ENCODE assay signal across 1 cellular context in the genomic region with DNA sequence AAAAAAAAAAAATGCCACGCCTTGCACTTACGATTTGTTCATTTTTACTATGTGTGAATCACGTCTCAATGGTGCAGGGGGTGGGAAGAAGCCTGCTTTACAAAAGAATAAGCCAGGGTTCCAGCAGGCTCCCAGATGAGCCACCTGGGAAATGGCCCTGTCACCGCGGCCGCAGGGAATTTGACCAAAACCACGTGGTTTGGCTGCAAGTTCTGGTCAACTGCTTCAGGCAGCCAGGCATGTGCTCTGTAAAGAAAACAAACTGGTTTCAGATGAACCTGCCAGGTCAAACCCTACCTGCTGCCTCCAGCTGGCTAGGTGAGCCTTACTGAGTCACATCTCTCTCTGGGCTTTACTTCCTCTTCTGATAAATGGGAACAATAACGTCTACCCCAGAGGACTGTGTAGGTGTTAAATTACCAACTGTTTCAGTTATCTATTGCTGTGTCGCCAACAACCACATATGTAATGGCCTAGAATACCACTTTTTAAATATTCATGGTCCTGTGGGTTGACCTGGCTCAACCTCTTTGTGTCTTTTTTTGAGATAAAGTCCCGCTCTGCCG.
TF ChIP-seq lines count a peak whose summit lies in the region.

No MANE protein-coding gene starts in this region.

TF ChIP-seq in HCT116, 20 proteins besides CTCF, POLR2A, EP300 and RAD21 (continued from another document):
- TF ChIP-seq, protein P1, sequence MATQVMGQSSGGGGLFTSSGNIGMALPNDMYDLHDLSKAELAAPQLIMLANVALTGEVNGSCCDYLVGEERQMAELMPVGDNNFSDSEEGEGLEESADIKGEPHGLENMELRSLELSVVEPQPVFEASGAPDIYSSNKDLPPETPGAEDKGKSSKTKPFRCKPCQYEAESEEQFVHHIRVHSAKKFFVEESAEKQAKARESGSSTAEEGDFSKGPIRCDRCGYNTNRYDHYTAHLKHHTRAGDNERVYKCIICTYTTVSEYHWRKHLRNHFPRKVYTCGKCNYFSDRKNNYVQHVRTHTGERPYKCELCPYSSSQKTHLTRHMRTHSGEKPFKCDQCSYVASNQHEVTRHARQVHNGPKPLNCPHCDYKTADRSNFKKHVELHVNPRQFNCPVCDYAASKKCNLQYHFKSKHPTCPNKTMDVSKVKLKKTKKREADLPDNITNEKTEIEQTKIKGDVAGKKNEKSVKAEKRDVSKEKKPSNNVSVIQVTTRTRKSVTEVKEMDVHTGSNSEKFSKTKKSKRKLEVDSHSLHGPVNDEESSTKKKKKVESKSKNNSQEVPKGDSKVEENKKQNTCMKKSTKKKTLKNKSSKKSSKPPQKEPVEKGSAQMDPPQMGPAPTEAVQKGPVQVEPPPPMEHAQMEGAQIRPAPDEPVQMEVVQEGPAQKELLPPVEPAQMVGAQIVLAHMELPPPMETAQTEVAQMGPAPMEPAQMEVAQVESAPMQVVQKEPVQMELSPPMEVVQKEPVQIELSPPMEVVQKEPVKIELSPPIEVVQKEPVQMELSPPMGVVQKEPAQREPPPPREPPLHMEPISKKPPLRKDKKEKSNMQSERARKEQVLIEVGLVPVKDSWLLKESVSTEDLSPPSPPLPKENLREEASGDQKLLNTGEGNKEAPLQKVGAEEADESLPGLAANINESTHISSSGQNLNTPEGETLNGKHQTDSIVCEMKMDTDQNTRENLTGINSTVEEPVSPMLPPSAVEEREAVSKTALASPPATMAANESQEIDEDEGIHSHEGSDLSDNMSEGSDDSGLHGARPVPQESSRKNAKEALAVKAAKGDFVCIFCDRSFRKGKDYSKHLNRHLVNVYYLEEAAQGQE (IDR thresholded peaks at IDR 0.05; ENCODE audit: low read depth) = no peak
- TF ChIP-seq, protein P2, sequence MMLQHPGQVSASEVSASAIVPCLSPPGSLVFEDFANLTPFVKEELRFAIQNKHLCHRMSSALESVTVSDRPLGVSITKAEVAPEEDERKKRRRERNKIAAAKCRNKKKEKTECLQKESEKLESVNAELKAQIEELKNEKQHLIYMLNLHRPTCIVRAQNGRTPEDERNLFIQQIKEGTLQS (IDR thresholded peaks at IDR 0.05) = no peak
- no peak for TF ChIP-seq JUND (IDR thresholded peaks at IDR 0.05)
- TF ChIP-seq EZH2phosphoT487 (IDR thresholded peaks at IDR 0.05; ENCODE audit: borderline replicate concordance) = no peak
- peak; percentile 88 for TF ChIP-seq POLR2AphosphoS5 (IDR thresholded peaks at IDR 0.05; ENCODE audit: low read depth, low read length)
TF ChIP-seq in HCT116: peak in this region for 1.
